Comparison of ENCODE assay signal across 23 cellular contexts in genomic region chr7:1229956-1230355, GRCh38. TPM values are rescaled to one million over a fixed set of nuclear protein-coding genes. Genes with fewer than 3 reads are reported as not detected.
"Had no signal": no experiment of that assay in that cellular context is flagged by ENCODE, and none has a peak within 500 bp of the region (broad histone marks: within the 10 kb centered on the region; RNA-seq: fewer than 3 reads in every experiment).

No MANE protein-coding gene starts in this region.

- H3K27ac ChIP-seq: colonic mucosa, esophagus squamous epithelium, psoas muscle, tibial artery, uterus, VCaP had no signal

- FAIRE-seq: small intestine had no signal

- H3K4me3 Mint-ChIP-seq: activated CD4-positive, alpha-beta memory T cell treated with anti-CD3 and anti-CD28 coated beads, Interleukin-2, amount 10 ng/mL, durations not matched to agents 7 days and 5 days; activated naive CD8-positive, alpha-beta T cell; activated T-cell treated with anti-CD3 and anti-CD28 coated beads, Interleukin-2, amount 50 U/mL, for 4 hours had no signal

- ATAC-seq: activated T-cell treated with anti-CD3 and anti-CD28 coated beads, Interleukin-2, amount 50 U/mL, for 4 hours; left ventricle myocardium superior; natural killer cell; psoas muscle had no signal

- H3K27ac Mint-ChIP-seq: activated CD4-positive, alpha-beta memory T cell treated with anti-CD3 and anti-CD28 coated beads, Interleukin-2, amount 10 ng/mL, durations not matched to agents 7 days and 5 days; activated naive CD8-positive, alpha-beta T cell had no signal

- H3K4me1 ChIP-seq: colonic mucosa had no signal

- H3K36me3 ChIP-seq: colonic mucosa, esophagus squamous epithelium, tibial artery, uterus had no signal

- H3K4me3 ChIP-seq: colonic mucosa, esophagus squamous epithelium, psoas muscle, tibial artery, uterus had no signal

- DNase-seq: activated CD4-positive, alpha-beta memory T cell treated with anti-CD3 and anti-CD28 coated beads, Interleukin-2, amount 10 ng/mL, durations not matched to agents 7 days and 5 days; activated effector memory CD4-positive, alpha-beta T cell treated with Interleukin-2 at 50 U/mL for 16 hours; activated T-cell treated with anti-CD3 and anti-CD28 coated beads, Interleukin-2, amount 50 U/mL, for 4 hours; amniotic stem cell; colonic mucosa; esophagus squamous epithelium; hippocampal formation; left ventricle myocardium superior; mesenchymal stem cell; natural killer cell; occipital lobe; psoas muscle; small intestine; stimulated activated CD4-positive, alpha-beta T cell treated with anti-CD3 and anti-CD28 coated beads, Interleukin-4, amount 100 ng/mL, for 24 hours; stimulated activated naive CD4-positive, alpha-beta T cell; tibial artery; uterus had no signal

- H3K9me3 ChIP-seq: colonic mucosa, esophagus squamous epithelium, psoas muscle, tibial artery, uterus had no signal

- H3K9me3 Mint-ChIP-seq: activated CD4-positive, alpha-beta memory T cell treated with anti-CD3 and anti-CD28 coated beads, Interleukin-2, amount 10 ng/mL, durations not matched to agents 7 days and 5 days; activated T-cell treated with anti-CD3 and anti-CD28 coated beads, Interleukin-2, amount 50 U/mL, for 4 hours; natural killer cell had no signal

- H3K36me3 Mint-ChIP-seq: activated naive CD8-positive, alpha-beta T cell; natural killer cell had no signal

RNA-seq across cellular contexts. Expression of gene UNCX, which starts 2.7 kb away (rescaled TPM):
- total RNA-seq: activated CD4-positive, alpha-beta memory T cell treated with anti-CD3 and anti-CD28 coated beads, Interleukin-2, amount 10 ng/mL, durations not matched to agents 7 days and 5 days; activated T-cell treated with anti-CD3 and anti-CD28 coated beads, Interleukin-2, amount 50 U/mL, for 4 hours; cardiac septum; colonic mucosa; esophagus squamous epithelium; fibroblast of villous mesenchyme; glomerular endothelial cell; left ventricle myocardium superior; natural killer cell; occipital lobe; psoas muscle; subcutaneous adipose tissue; uterus had no signal
- polyA plus RNA-seq: psoas muscle, small intestine had no signal
